In the genomic region with DNA sequence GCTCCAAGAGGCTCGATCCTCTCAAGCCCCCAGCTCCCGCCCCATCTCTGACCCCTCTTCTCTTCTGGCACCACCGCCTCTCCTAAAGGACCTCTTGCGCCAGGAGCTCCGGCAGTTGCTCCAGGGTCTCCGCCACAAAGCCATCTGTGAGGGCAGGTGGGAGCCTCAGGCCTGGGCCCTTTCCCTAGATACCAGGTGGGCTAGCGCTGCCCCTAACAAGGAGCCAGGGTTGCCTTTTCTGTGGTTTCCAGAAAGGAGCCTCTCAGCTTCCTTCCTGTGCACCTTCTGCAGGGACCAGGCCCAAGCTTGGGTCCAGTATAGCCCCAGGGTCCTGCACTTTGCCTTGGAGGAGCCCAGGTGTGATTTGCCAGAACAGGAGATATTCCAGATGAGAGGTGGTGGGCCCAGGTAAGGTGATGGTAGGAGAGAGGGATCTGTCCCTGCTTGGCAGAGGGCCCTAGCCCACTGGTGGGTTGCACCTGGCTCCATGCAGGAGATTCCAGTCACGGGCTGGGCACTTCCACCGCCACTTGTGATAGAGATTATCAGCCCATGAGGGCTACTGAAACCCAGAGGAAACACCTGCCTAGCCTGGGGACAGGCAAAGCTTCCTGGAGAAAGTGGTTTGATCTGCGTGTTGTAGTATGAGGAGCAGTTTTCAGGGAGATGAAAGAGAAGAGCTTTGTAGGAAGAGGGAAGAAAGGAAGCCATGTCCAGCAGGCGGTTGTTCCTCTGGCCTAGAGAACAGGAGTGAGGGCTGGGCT, we compare ENCODE assay signal across 9 cellular contexts. TPM values are rescaled to one million over a fixed set of nuclear protein-coding genes. Genes with fewer than 3 reads are reported as not detected.
A peak's percentile ranks its signal among the peaks of the same experiment; 100 is the strongest.
DNase-seq lines count a peak whose midpoint lies in the region; ATAC-seq lines count a peak whose summit lies in the region.
"Had no signal": no experiment of that assay in that cellular context is flagged by ENCODE, and none has a peak within 500 bp of the region (broad histone marks: within the 10 kb centered on the region; RNA-seq: fewer than 3 reads in every experiment).

No MANE protein-coding gene starts in this region.

- no CpG with 5 or more reads among the region's 11 CpGs for WGBS in iPS DF 6.9 (ENCODE audit: insufficient coverage, insufficient read length)

- POLR2A ChIA-PET in activated CD4-positive, alpha-beta memory T cell treated with anti-CD3 and anti-CD28 coated beads for 36 hours (lab: Charles Lee): interaction anchor here (1.2 kb wide), 1 partner anchor 18 kb away, joined by 7 read pairs; the partner anchor contains the start of gene ATP6V0B

- no peak overlapping the region for H3K27ac ChIP-seq in iPS DF 6.9 (ENCODE audit: low read length)
- H3K27ac ChIP-seq in stomach smooth muscle (ENCODE audit: low read length): no peak overlapping the region

- H3K4me1 ChIP-seq in iPS DF 6.9 (ENCODE audit: control insufficient read depth, insufficient read depth, low read length): peaks cover 4% of the 10 kb centered on the region
- H3K4me1 ChIP-seq in stomach smooth muscle (ENCODE audit: control insufficient read depth, insufficient read depth, low read length): peaks cover 20% of the 10 kb centered on the region

- ATAC-seq in GM18517 (IDR thresholded peaks at IDR 0.05; ENCODE audit: unreplicated experiment): no peak

- H3K9ac ChIP-seq in stomach smooth muscle (ENCODE audit: low read length in 2 of 2): peak overlapping the region; percentile 5 to 72

- no peaks in the 10 kb centered on the region for H3K27me3 ChIP-seq in iPS DF 6.9 (ENCODE audit: control insufficient read depth, insufficient read depth, low read length)
- H3K27me3 ChIP-seq in stomach smooth muscle (ENCODE audit: control insufficient read depth in 1 of 2, insufficient read depth in 2 of 2, low read length in 2 of 2): no peaks in the 10 kb centered on the region
- H3K27me3 ChIP-seq: foreskin keratinocyte had no signal

- peaks cover 11% of the 10 kb centered on the region for H3K4me1 Mint-ChIP-seq in activated CD4-positive, alpha-beta memory T cell treated with anti-CD3 and anti-CD28 coated beads for 36 hours (ENCODE audit: low read depth)

- no peak overlapping the region for H3K27ac Mint-ChIP-seq in activated CD4-positive, alpha-beta memory T cell treated with anti-CD3 and anti-CD28 coated beads for 36 hours

- H3K27me3 Mint-ChIP-seq in activated CD4-positive, alpha-beta memory T cell treated with anti-CD3 and anti-CD28 coated beads for 36 hours: no peaks in the 10 kb centered on the region

- CTCF ChIA-PET in activated CD4-positive, alpha-beta memory T cell treated with anti-CD3 and anti-CD28 coated beads for 36 hours (lab: Charles Lee): interaction anchor here (0.7 to 3.8 kb wide), 5 partner anchors 10 to 55 kb away, joined by 3 to 23 read pairs (median 9); no protein-coding TSS in a partner anchor

- H3K36me3 ChIP-seq in iPS DF 6.9 (ENCODE audit: control insufficient read depth, insufficient read depth, low read length) (no peaks in the 10 kb centered on the region), stomach smooth muscle (ENCODE audit: control insufficient read depth in 2 of 2, insufficient read depth in 2 of 2, low read length in 2 of 2) (no peaks in the 10 kb centered on the region)

- intact Hi-C loops in activated CD4-positive, alpha-beta memory T cell treated with anti-CD3 and anti-CD28 coated beads for 36 hours (cut with micrococcal nuclease): loop anchor here (5.0 kb wide), 1 partner anchor 40 kb away; the partner anchor contains the start of gene SLC6A9

- DNase-seq in NCI-H2196 (lab: John Stamatoyannopoulos, UW; ENCODE audit: unreplicated experiment) (peak; percentile 8), NCI-H2196 treated with DMSO at 0.1 percent for 48 hours (lab: John Stamatoyannopoulos, UW; ENCODE audit: unreplicated experiment) (no peak), iPS DF 6.9 (ENCODE audit: low read depth, low spot score) (no peak), NCI-H524 (lab: John Stamatoyannopoulos, UW) (no peak), NCI-H69 (lab: John Stamatoyannopoulos, UW) (no peak)
- no peak for DNase-seq in activated CD4-positive, alpha-beta memory T cell treated with anti-CD3 and anti-CD28 coated beads for 36 hours

- peak overlapping the region; percentile 86 for H3K4me3 Mint-ChIP-seq in activated CD4-positive, alpha-beta memory T cell treated with anti-CD3 and anti-CD28 coated beads for 36 hours

- H3K36me3 Mint-ChIP-seq in activated CD4-positive, alpha-beta memory T cell treated with anti-CD3 and anti-CD28 coated beads for 36 hours: no peaks in the 10 kb centered on the region

- peak overlapping the region; percentile 67; the same call in 1 of the 2 replicates for H3K4me3 ChIP-seq in iPS DF 6.9 (ENCODE audit: low read length)
- H3K4me3 ChIP-seq in stomach smooth muscle (ENCODE audit: low read length in 2 of 2): peak overlapping the region; percentile 76 to 78

- H3K9me3 ChIP-seq in iPS DF 6.9 (ENCODE audit: control insufficient read depth, insufficient read depth, low read length) (no peaks in the 10 kb centered on the region), stomach smooth muscle (ENCODE audit: control insufficient read depth in 2 of 2, low read length in 2 of 2) (no peaks in the 10 kb centered on the region)

- H3K9me3 Mint-ChIP-seq in activated CD4-positive, alpha-beta memory T cell treated with anti-CD3 and anti-CD28 coated beads for 36 hours: no peaks in the 10 kb centered on the region

RNA-seq across cellular contexts. Expression of gene CCDC24, which starts 1.0 kb away (rescaled TPM):
- total RNA-seq in activated CD4-positive, alpha-beta memory T cell treated with anti-CD3 and anti-CD28 coated beads for 36 hours: 1 to 10 TPM; 2.7 to 2.8 TPM

RNA-seq across cellular contexts. Expression of gene B4GALT2, which starts 13.4 kb away (rescaled TPM):
- total RNA-seq in activated CD4-positive, alpha-beta memory T cell treated with anti-CD3 and anti-CD28 coated beads for 36 hours: 10 to 100 TPM; 26.1 TPM

RNA-seq across cellular contexts. Expression of gene ATP6V0B, which starts 17.7 kb away (rescaled TPM):
- total RNA-seq in activated CD4-positive, alpha-beta memory T cell treated with anti-CD3 and anti-CD28 coated beads for 36 hours: 10 to 100 TPM; 84.8 to 85.1 TPM

RNA-seq across cellular contexts. Expression of gene DPH2, which starts 22.6 kb away (rescaled TPM):
- total RNA-seq in activated CD4-positive, alpha-beta memory T cell treated with anti-CD3 and anti-CD28 coated beads for 36 hours: 10 to 100 TPM; 24.8 to 26.9 TPM

RNA-seq across cellular contexts. Expression of gene SLC6A9, which starts 38.8 kb away (rescaled TPM):
- 1 to 10 TPM; 7.4 to 7.9 TPM for total RNA-seq in activated CD4-positive, alpha-beta memory T cell treated with anti-CD3 and anti-CD28 coated beads for 36 hours
